20 cellular contexts compared by ENCODE assay signal in genomic region chr13:114031631-114032030, GRCh38. TPM values are rescaled to one million over a fixed set of nuclear protein-coding genes. Genes with fewer than 3 reads are reported as not detected.
DNase-seq lines count a peak whose midpoint lies in the region; ATAC-seq and TF ChIP-seq lines count a peak whose summit lies in the region.
"Had no signal": no experiment of that assay in that cellular context is flagged by ENCODE, and none has a peak within 500 bp of the region (broad histone marks: within the 10 kb centered on the region; RNA-seq: fewer than 3 reads in every experiment).

No MANE protein-coding gene starts in this region.

- H2AFZ ChIP-seq in mesenchymal stem cell (ENCODE audit: low read depth, low read length): no peak overlapping the region

- H3K4me1 ChIP-seq in mesenchymal stem cell (ENCODE audit: control insufficient read depth, insufficient read depth, low read depth, low read length) (peaks cover 78% of the 10 kb centered on the region), subcutaneous abdominal adipose tissue (ENCODE audit: control insufficient read depth in 5 of 5, insufficient read depth in 5 of 5, low read length in 5 of 5) (peaks cover 25 to 80% (median 60%) of the 10 kb centered on the region in 5 donors)

- POLR2A ChIA-PET in activated CD8-positive, alpha-beta T cell treated with anti-CD3 and anti-CD28 coated beads for 36 hours (lab: Charles Lee): no interaction called here
- POLR2A ChIA-PET in activated CD8-positive, alpha-beta T cell treated with anti-CD3 and anti-CD28 coated beads, Interleukin-2, amount 10 ng/mL, durations not matched to agents 7 days and 5 days (lab: Charles Lee): no interaction called here

- H3K36me3 Mint-ChIP-seq in activated CD8-positive, alpha-beta T cell treated with anti-CD3 and anti-CD28 coated beads for 36 hours (ENCODE audit: low read depth): peaks cover 14% of the 10 kb centered on the region
- peaks cover 13% of the 10 kb centered on the region for H3K36me3 Mint-ChIP-seq in activated CD8-positive, alpha-beta T cell treated with anti-CD3 and anti-CD28 coated beads, Interleukin-2, amount 10 ng/mL, durations not matched to agents 7 days and 5 days (ENCODE audit: low read depth)
- peaks cover 51% of the 10 kb centered on the region for H3K36me3 Mint-ChIP-seq in central memory CD8-positive, alpha-beta T cell (ENCODE audit: insufficient read depth)

- H2AK5ac ChIP-seq in mesenchymal stem cell (ENCODE audit: low read length, severe bottlenecking): peak overlapping the region; percentile 2

- H4K8ac ChIP-seq in mesenchymal stem cell (ENCODE audit: low read length): peak overlapping the region; percentile 21

- no peak overlapping the region for H2BK15ac ChIP-seq in mesenchymal stem cell (ENCODE audit: low read depth, poor library complexity, severe bottlenecking)

- peaks cover 7% of the 10 kb centered on the region for H3K9me3 Mint-ChIP-seq in activated CD8-positive, alpha-beta T cell treated with anti-CD3 and anti-CD28 coated beads for 36 hours
- H3K9me3 Mint-ChIP-seq in activated CD8-positive, alpha-beta T cell treated with anti-CD3 and anti-CD28 coated beads, Interleukin-2, amount 10 ng/mL, durations not matched to agents 7 days and 5 days (ENCODE audit: insufficient read depth): peaks cover 3% of the 10 kb centered on the region
- no peaks in the 10 kb centered on the region for H3K9me3 Mint-ChIP-seq in central memory CD8-positive, alpha-beta T cell

- no peak overlapping the region for H3K23ac ChIP-seq in mesenchymal stem cell (ENCODE audit: low read length in 2 of 2)

- TF ChIP-seq CTCF in activated CD8-positive, alpha-beta T cell treated with anti-CD3 and anti-CD28 coated beads for 36 hours (IDR thresholded peaks at IDR 0.05): no peak

- peaks cover 34 to 61% of the 10 kb centered on the region in 2 experiments for H3K36me3 ChIP-seq in mesenchymal stem cell (ENCODE audit: control insufficient read depth in 1 of 2, insufficient read depth in 2 of 2, low read depth in 1 of 2, low read length in 2 of 2)
- H3K36me3 ChIP-seq in subcutaneous abdominal adipose tissue (ENCODE audit: control insufficient read depth in 5 of 5, insufficient read depth in 5 of 5, low read length in 5 of 5): peaks cover 0 to 34% (median 13%) of the 10 kb centered on the region in 5 donors
- H3K36me3 ChIP-seq: adrenal gland had no signal

- CTCF ChIA-PET in activated CD8-positive, alpha-beta T cell treated with anti-CD3 and anti-CD28 coated beads for 36 hours (lab: Charles Lee): no interaction called here
- CTCF ChIA-PET in activated CD8-positive, alpha-beta T cell treated with anti-CD3 and anti-CD28 coated beads, Interleukin-2, amount 10 ng/mL, durations not matched to agents 7 days and 5 days (lab: Charles Lee): no interaction called here

- DNase-seq in activated CD8-positive, alpha-beta T cell treated with anti-CD3 and anti-CD28 coated beads for 36 hours: no peak
- DNase-seq in activated CD8-positive, alpha-beta T cell treated with anti-CD3 and anti-CD28 coated beads, Interleukin-2, amount 10 ng/mL, durations not matched to agents 7 days and 5 days: no peak
- no peak for DNase-seq in central memory CD8-positive, alpha-beta T cell (ENCODE audit: low spot score in 2 of 2)
- DNase-seq in mesenchymal stem cell (no peak), nucleus accumbens (lab: John Stamatoyannopoulos, UW) (no peak), islet precursor cell (no peak)
- DNase-seq in stimulated activated CD8-positive, alpha-beta memory T cell treated with anti-CD3 and anti-CD28 coated beads, Interleukin-4, amount 100 ng/mL, for 48 hours: no peak
- DNase-seq: activated CD8-positive, alpha-beta memory T cell treated with anti-CD3 and anti-CD28 coated beads for 24 hours; C1 segment of cervical spinal cord; central memory CD4-positive, alpha-beta T cell; effector CD4-positive, alpha-beta T cell; GF-D8; NCI-H2171 treated with DMSO at 0.1 percent for 48 hours; NCI-H69; stimulated activated CD4-positive, alpha-beta T cell treated with anti-CD3 and anti-CD28 coated beads, Interleukin-4, amount 100 ng/mL, for 24 hours had no signal

- H3K27me3 Mint-ChIP-seq in activated CD8-positive, alpha-beta T cell treated with anti-CD3 and anti-CD28 coated beads for 36 hours: no peaks in the 10 kb centered on the region
- no peaks in the 10 kb centered on the region for H3K27me3 Mint-ChIP-seq in activated CD8-positive, alpha-beta T cell treated with anti-CD3 and anti-CD28 coated beads, Interleukin-2, amount 10 ng/mL, durations not matched to agents 7 days and 5 days (ENCODE audit: low read depth)
- H3K27me3 Mint-ChIP-seq in central memory CD8-positive, alpha-beta T cell: no peaks in the 10 kb centered on the region

- intact Hi-C loops in activated CD8-positive, alpha-beta T cell treated with anti-CD3 and anti-CD28 coated beads for 36 hours (cut with micrococcal nuclease): no loop called here

- no peak overlapping the region for H3K4me3 Mint-ChIP-seq in activated CD8-positive, alpha-beta T cell treated with anti-CD3 and anti-CD28 coated beads for 36 hours
- H3K4me3 Mint-ChIP-seq in activated CD8-positive, alpha-beta T cell treated with anti-CD3 and anti-CD28 coated beads, Interleukin-2, amount 10 ng/mL, durations not matched to agents 7 days and 5 days: no peak overlapping the region
- H3K4me3 Mint-ChIP-seq in central memory CD8-positive, alpha-beta T cell: no peak overlapping the region
- H3K4me3 Mint-ChIP-seq: WTC11 had no signal

- peak overlapping the region in 1 of 2 experiments; percentile 21 for H3K14ac ChIP-seq in mesenchymal stem cell (ENCODE audit: low read length in 2 of 2)

- H2BK120ac ChIP-seq in mesenchymal stem cell (ENCODE audit: low read depth, low read length): no peak overlapping the region

- peak overlapping the region; percentile 14 to 71 for H3K18ac ChIP-seq in mesenchymal stem cell (ENCODE audit: low read depth in 1 of 2, low read length in 2 of 2)

- H3K9ac ChIP-seq in mesenchymal stem cell (ENCODE audit: low read length) (peak overlapping the region; percentile 75), subcutaneous abdominal adipose tissue (ENCODE audit: low read length in 5 of 5) (no peak overlapping the region)

- H2BK5ac ChIP-seq in mesenchymal stem cell (ENCODE audit: low read depth, low read length, poor library complexity, severe bottlenecking): peak overlapping the region; percentile 21

- H4K91ac ChIP-seq in mesenchymal stem cell (ENCODE audit: low read length): peak overlapping the region; percentile 22

- peaks cover 3% of the 10 kb centered on the region for H3K79me1 ChIP-seq in mesenchymal stem cell (replicated peaks; ENCODE audit: low read length, poor library complexity, severe bottlenecking)

- H3K9me3 ChIP-seq in mesenchymal stem cell (ENCODE audit: control insufficient read depth, low read length) (no peaks in the 10 kb centered on the region), subcutaneous abdominal adipose tissue (ENCODE audit: control insufficient read depth in 5 of 5, low read length in 5 of 5) (no peaks in the 10 kb centered on the region)
- H3K9me3 ChIP-seq: adrenal gland had no signal

- ATAC-seq in activated CD8-positive, alpha-beta T cell treated with anti-CD3 and anti-CD28 coated beads for 36 hours: no peak
- no peak for ATAC-seq in activated CD8-positive, alpha-beta T cell treated with anti-CD3 and anti-CD28 coated beads, Interleukin-2, amount 10 ng/mL, durations not matched to agents 7 days and 5 days
- ATAC-seq in central memory CD8-positive, alpha-beta T cell (replicated peaks; ENCODE audit: extremely low read depth, poor library complexity, severe bottlenecking): no peak
- ATAC-seq: GM12878, WTC11 had no signal

- H3K4me1 Mint-ChIP-seq in activated CD8-positive, alpha-beta T cell treated with anti-CD3 and anti-CD28 coated beads for 36 hours (ENCODE audit: low read depth): peaks cover 16% of the 10 kb centered on the region
- no peaks in the 10 kb centered on the region for H3K4me1 Mint-ChIP-seq in activated CD8-positive, alpha-beta T cell treated with anti-CD3 and anti-CD28 coated beads, Interleukin-2, amount 10 ng/mL, durations not matched to agents 7 days and 5 days (ENCODE audit: low read depth)
- peaks cover 42% of the 10 kb centered on the region for H3K4me1 Mint-ChIP-seq in central memory CD8-positive, alpha-beta T cell

- no peak overlapping the region for H3K4me2 ChIP-seq in mesenchymal stem cell (ENCODE audit: low read length, poor library complexity, severe bottlenecking)

- WGBS in mesenchymal stem cell: 81% methylated on average over 13 of the region's 14 CpGs

- H3K4ac ChIP-seq in mesenchymal stem cell (ENCODE audit: low read depth in 1 of 2, low read length in 2 of 2): no peak overlapping the region

- H3K4me3 ChIP-seq in mesenchymal stem cell (ENCODE audit: insufficient read depth in 1 of 2, low read depth in 1 of 2, low read length in 2 of 2) (no peak overlapping the region), subcutaneous abdominal adipose tissue (ENCODE audit: low read depth in 1 of 5, low read length in 5 of 5) (peak overlapping the region in 1 of 5 donors; percentile 23)
- H3K4me3 ChIP-seq: adrenal gland, GM12878, skin epidermis had no signal

- H3K27me3 ChIP-seq in mesenchymal stem cell (ENCODE audit: control insufficient read depth in 1 of 2, insufficient read depth in 1 of 2, low read length in 2 of 2): no peaks in the 10 kb centered on the region
- H3K27me3 ChIP-seq in subcutaneous abdominal adipose tissue (ENCODE audit: control insufficient read depth in 5 of 5, insufficient read depth in 4 of 5, low read length in 5 of 5): no peaks in the 10 kb centered on the region
- H3K27me3 ChIP-seq: adrenal gland had no signal

- H3K27ac ChIP-seq in mesenchymal stem cell (ENCODE audit: low read length, poor library complexity, severe bottlenecking): peak overlapping the region; percentile 80
- peak overlapping the region; percentile 73 for H3K27ac ChIP-seq in subcutaneous abdominal adipose tissue (ENCODE audit: low read depth, low read length)

- H3K27ac Mint-ChIP-seq in activated CD8-positive, alpha-beta T cell treated with anti-CD3 and anti-CD28 coated beads for 36 hours: peak overlapping the region; percentile 22
- H3K27ac Mint-ChIP-seq in activated CD8-positive, alpha-beta T cell treated with anti-CD3 and anti-CD28 coated beads, Interleukin-2, amount 10 ng/mL, durations not matched to agents 7 days and 5 days: no peak overlapping the region
- H3K27ac Mint-ChIP-seq in central memory CD8-positive, alpha-beta T cell (ENCODE audit: low read depth): peak overlapping the region; percentile 64

- H2BK12ac ChIP-seq in mesenchymal stem cell (ENCODE audit: low read length in 2 of 2): no peak overlapping the region

RNA-seq across cellular contexts. Expression of gene C13orf46, which starts 57.8 kb away (rescaled TPM):
- total RNA-seq in activated CD8-positive, alpha-beta T cell treated with anti-CD3 and anti-CD28 coated beads for 36 hours: 1 to 10 TPM; 1.6 to 1.9 TPM
- 1 to 10 TPM; 2.2 to 3.1 TPM for total RNA-seq in activated CD8-positive, alpha-beta T cell treated with anti-CD3 and anti-CD28 coated beads, Interleukin-2, amount 10 ng/mL, durations not matched to agents 7 days and 5 days
- polyA plus RNA-seq in mesenchymal stem cell (2013, experiment 1 of 2): 0.43 TPM
- polyA plus RNA-seq in mesenchymal stem cell (2013, experiment 2 of 2): 0.45 TPM
